ENCODE assay signal across 27 cellular contexts in genomic region chr9:80906728-80907127, GRCh38.
"Had no signal": no experiment of that assay in that cellular context is flagged by ENCODE, and none has a peak within 500 bp of the region (broad histone marks: within the 10 kb centered on the region; RNA-seq: fewer than 3 reads in every experiment).

No MANE protein-coding gene starts in this region.

- H3K27ac ChIP-seq: stomach, suprapubic skin, testis, thoracic aorta, thyroid gland, tibial artery, tibial nerve, transverse colon, upper lobe of left lung, upper lobe of right lung, uterus, vagina had no signal

- H3K36me3 ChIP-seq: stomach, suprapubic skin, thoracic aorta, thyroid gland, tibial artery, tibial nerve, transverse colon, upper lobe of left lung, upper lobe of right lung, uterus, vagina had no signal

- DNase-seq: stimulated activated CD4-positive, alpha-beta T cell treated with anti-CD3 and anti-CD28 coated beads, Interleukin-2, amount 100 ng/mL, for 48 hours; stimulated activated CD4-positive, alpha-beta T cell treated with anti-CD3 and anti-CD28 coated beads, Interleukin-4, amount 100 ng/mL, for 1 hour; stimulated activated CD4-positive, alpha-beta T cell treated with anti-CD3 and anti-CD28 coated beads, Interleukin-4, amount 100 ng/mL, for 24 hours; stimulated activated CD4-positive, alpha-beta T cell treated with anti-CD3 and anti-CD28 coated beads, Interleukin-4, amount 100 ng/mL, for 4 hours; stimulated activated CD8-positive, alpha-beta memory T cell treated with anti-CD3 and anti-CD28 coated beads, Interleukin-4, amount 100 ng/mL, for 48 hours; stimulated activated naive B cell treated with anti-CD40 and anti-IgM and Interleukin-4, amounts not matched to agents 10 μg/mL and 1 μg/mL and 100 μg/mL, for 72 hours; stimulated activated naive CD4-positive, alpha-beta T cell; stimulated activated naive CD4-positive, alpha-beta T cell treated with Interleukin-2 at 50 U/mL for 16 hours; stimulated activated naive CD8-positive, alpha-beta T cell treated with anti-CD3 and anti-CD28 coated beads, Interleukin-15, amount 100 ng/mL, for 72 hours; stimulated activated naive CD8-positive, alpha-beta T cell treated with anti-CD3 and anti-CD28 coated beads, Interleukin-15, Interleukin-2, amounts not matched to agents 100 U/mL and 50 U/mL, for 24 hours; stomach; substantia nigra; testis; thyroid gland; tibial artery; transverse colon; trophoblast cell; upper lobe of left lung; upper lobe of right lung; uterus had no signal

- H3K4me3 ChIP-seq: stomach, suprapubic skin, testis, thoracic aorta, thyroid gland, tibial artery, tibial nerve, transverse colon, upper lobe of left lung, upper lobe of right lung, uterus, vagina had no signal

- H3K4me1 ChIP-seq: stomach, suprapubic skin, testis, thyroid gland, tibial artery, tibial nerve, transverse colon, upper lobe of left lung, upper lobe of right lung, uterus, vagina had no signal

- ATAC-seq: stimulated activated effector memory CD8-positive, alpha-beta T cell treated with anti-CD3 and anti-CD28 coated beads, Interleukin-12 subunit alpha, Interleukin-12 subunit beta, amount 100 ng/mL, for 72 hours; stimulated activated memory B cell treated with anti-CD40 and anti-IgM and Interleukin-4, amounts not matched to agents 10 μg/mL and 1 μg/mL and 100 μg/mL, for 72 hours; stimulated activated naive B cell treated with anti-CD40 and anti-IgM and Interleukin-4, amounts not matched to agents 10 μg/mL and 1 μg/mL and 100 μg/mL, for 72 hours; stimulated activated naive CD8-positive, alpha-beta T cell treated with anti-CD3 and anti-CD28 coated beads, Interleukin-15, amount 100 ng/mL, for 72 hours; stimulated activated naive CD8-positive, alpha-beta T cell treated with anti-CD3 and anti-CD28 coated beads, Interleukin-15, Interleukin-2, amounts not matched to agents 100 U/mL and 50 U/mL, for 24 hours; upper lobe of right lung had no signal

- FAIRE-seq: urothelium cell line had no signal

- H3K9me3 ChIP-seq: stomach, suprapubic skin, testis, thoracic aorta, thyroid gland, tibial artery, tibial nerve, transverse colon, upper lobe of left lung, upper lobe of right lung, uterus, vagina had no signal
